ENCODE assay signal across 14 cellular contexts in genomic region chr14:99573436-99574098, GRCh38. TPM values are rescaled to one million over a fixed set of nuclear protein-coding genes. Genes with fewer than 3 reads are reported as not detected.
DNase-seq lines count a peak whose midpoint lies in the region; ATAC-seq and TF ChIP-seq lines count a peak whose summit lies in the region.
"Had no signal": no experiment of that assay in that cellular context is flagged by ENCODE, and none has a peak within 500 bp of the region (broad histone marks: within the 10 kb centered on the region; RNA-seq: fewer than 3 reads in every experiment).

No MANE protein-coding gene starts in this region.

- H2AFZ ChIP-seq in GM23338: no peak overlapping the region
- H2AFZ ChIP-seq in trophoblast cell (ENCODE audit: insufficient read depth, low read length, poor library complexity): no peak overlapping the region

- no peak overlapping the region for H4K12ac ChIP-seq in trophoblast cell (ENCODE audit: low read depth, low read length)

- H2BK5ac ChIP-seq in trophoblast cell (ENCODE audit: low read depth, low read length, poor library complexity): peak overlapping the region; percentile 2

- H3K36me3 ChIP-seq in GM23338 (ENCODE audit: insufficient read depth) (no peaks in the 10 kb centered on the region), SJSA1 (no peaks in the 10 kb centered on the region; the same call in 1 of the 2 replicates), right atrium auricular region (no peaks in the 10 kb centered on the region), trophoblast cell (ENCODE audit: control insufficient read depth in 1 of 2, insufficient read depth in 2 of 2, low read length in 2 of 2) (no peaks in the 10 kb centered on the region)
- H3K36me3 ChIP-seq: Peyer's patch had no signal

- H3K14ac ChIP-seq in trophoblast cell (ENCODE audit: low read length): peak overlapping the region; percentile 56

- H3K27me3 ChIP-seq in GM23338 (ENCODE audit: insufficient read depth) (no peaks in the 10 kb centered on the region), SJSA1 (replicated peaks) (no peaks in the 10 kb centered on the region), right atrium auricular region (no peaks in the 10 kb centered on the region), trophoblast cell (ENCODE audit: insufficient read depth, low read length) (no peaks in the 10 kb centered on the region)
- H3K27me3 ChIP-seq: Peyer's patch had no signal

- no peaks in the 10 kb centered on the region; the same call in 2 of the 3 replicates for H3K36me3 Mint-ChIP-seq in GM23338 (ENCODE audit: low read depth)
- H3K36me3 Mint-ChIP-seq: activated naive CD4-positive, alpha-beta T cell treated with anti-CD3 and anti-CD28 coated beads, Interleukin-2, amount 50 U/mL, for 24 hours; CD4-positive, CD25-positive, alpha-beta regulatory T cell; stimulated activated naive B cell treated with anti-CD40 and anti-IgM and Interleukin-4, amounts not matched to agents 10 μg/mL and 1 μg/mL and 100 μg/mL, for 72 hours had no signal

- H3K27me3 Mint-ChIP-seq in GM23338 (ENCODE audit: insufficient read depth, low read depth, poor library complexity): peaks cover 20% of the 10 kb centered on the region
- H3K27me3 Mint-ChIP-seq: activated CD8-positive, alpha-beta T cell treated with anti-CD3 and anti-CD28 coated beads for 36 hours; activated naive CD4-positive, alpha-beta T cell treated with anti-CD3 and anti-CD28 coated beads, Interleukin-2, amount 50 U/mL, for 24 hours; CD4-positive, CD25-positive, alpha-beta regulatory T cell had no signal

- peak overlapping the region; percentile 18 for H3K4ac ChIP-seq in trophoblast cell (ENCODE audit: low read depth, low read length)

- H3F3A ChIP-seq in GM23338 (replicated peaks; ENCODE audit: low read depth): no peaks in the 10 kb centered on the region

- peaks cover 54% of the 10 kb centered on the region for H3K79me2 ChIP-seq in GM23338 (replicated peaks; ENCODE audit: insufficient read depth)
- peaks cover 20% of the 10 kb centered on the region for H3K79me2 ChIP-seq in trophoblast cell (ENCODE audit: control insufficient read depth, insufficient read depth, low read length, poor library complexity)

- peak overlapping the region; percentile 71 for H3K18ac ChIP-seq in trophoblast cell (ENCODE audit: low read length)

- peaks cover 4% of the 10 kb centered on the region; the same call in 1 of the 2 replicates for H4K20me1 ChIP-seq in GM23338 (replicated peaks; ENCODE audit: insufficient read depth)

- H3K9me3 ChIP-seq in SJSA1 (replicated peaks) (no peaks in the 10 kb centered on the region), right atrium auricular region (no peaks in the 10 kb centered on the region), trophoblast cell (ENCODE audit: insufficient read depth, low read depth, low read length) (peaks cover 3% of the 10 kb centered on the region)
- H3K9me3 ChIP-seq: Peyer's patch had no signal

- H4K91ac ChIP-seq in trophoblast cell (ENCODE audit: low read depth, low read length): peak overlapping the region; percentile 58

- peak overlapping the region; percentile 6; the same call in 1 of the 2 replicates for H3K27ac Mint-ChIP-seq in GM23338
- H3K27ac Mint-ChIP-seq: activated CD8-positive, alpha-beta T cell treated with anti-CD3 and anti-CD28 coated beads for 36 hours; CD4-positive, CD25-positive, alpha-beta regulatory T cell; stimulated activated naive B cell treated with anti-CD40 and anti-IgM and Interleukin-4, amounts not matched to agents 10 μg/mL and 1 μg/mL and 100 μg/mL, for 72 hours had no signal

- H3K4me3 ChIP-seq in GM23338 (no peak overlapping the region; the same call in 1 of the 2 replicates), SJSA1 (no peak overlapping the region), right atrium auricular region (no peak overlapping the region), trophoblast cell (ENCODE audit: low read depth, low read length) (no peak overlapping the region)

- H3K9ac ChIP-seq in trophoblast cell (ENCODE audit: low read length): peak overlapping the region; percentile 14

- no peak overlapping the region for H3K23ac ChIP-seq in trophoblast cell (ENCODE audit: low read length)

- H3K9me2 ChIP-seq in GM23338 (ENCODE audit: insufficient read depth): no peaks in the 10 kb centered on the region

- H3K9me3 Mint-ChIP-seq in GM23338: no peaks in the 10 kb centered on the region
- H3K9me3 Mint-ChIP-seq: activated CD8-positive, alpha-beta T cell treated with anti-CD3 and anti-CD28 coated beads for 36 hours; activated naive CD4-positive, alpha-beta T cell treated with anti-CD3 and anti-CD28 coated beads, Interleukin-2, amount 50 U/mL, for 24 hours; CD4-positive, CD25-positive, alpha-beta regulatory T cell; stimulated activated naive B cell treated with anti-CD40 and anti-IgM and Interleukin-4, amounts not matched to agents 10 μg/mL and 1 μg/mL and 100 μg/mL, for 72 hours had no signal

- H3K27ac ChIP-seq in GM23338 (ENCODE audit: low read depth) (no peak overlapping the region; the same call in 1 of the 2 replicates), SJSA1 (peak overlapping the region; percentile 75; the same call in 1 of the 2 replicates), right atrium auricular region (peak overlapping the region; percentile 81 to 84), trophoblast cell (ENCODE audit: low read depth, low read length) (peak overlapping the region; percentile 75)

- WGBS in trophoblast cell (ENCODE audit: extremely low coverage, insufficient coverage, insufficient read length): no CpG with 5 or more reads among the region's 15 CpGs

- H4K8ac ChIP-seq in trophoblast cell (ENCODE audit: low read depth, low read length): no peak overlapping the region

- peak overlapping the region; percentile 30 for H2AK5ac ChIP-seq in trophoblast cell (ENCODE audit: low read length)

- H3K79me1 ChIP-seq in trophoblast cell (ENCODE audit: low read length): peaks cover 39% of the 10 kb centered on the region

- H3K4me2 ChIP-seq in GM23338 (peak overlapping the region; percentile 71), trophoblast cell (ENCODE audit: low read length) (no peak overlapping the region)

- peak overlapping the region; percentile 60 for H2BK120ac ChIP-seq in trophoblast cell (ENCODE audit: insufficient read depth, low read length, poor library complexity)

- H2BK12ac ChIP-seq in trophoblast cell (ENCODE audit: low read length): peak overlapping the region; percentile 53

- H3K4me3 Mint-ChIP-seq in GM23338: peak overlapping the region; percentile 21; the same call in 2 of the 3 replicates
- H3K4me3 Mint-ChIP-seq: activated CD8-positive, alpha-beta T cell treated with anti-CD3 and anti-CD28 coated beads for 36 hours; activated naive CD4-positive, alpha-beta T cell treated with anti-CD3 and anti-CD28 coated beads, Interleukin-2, amount 50 U/mL, for 24 hours; stimulated activated naive B cell treated with anti-CD40 and anti-IgM and Interleukin-4, amounts not matched to agents 10 μg/mL and 1 μg/mL and 100 μg/mL, for 72 hours had no signal

- DNase-seq in GM23338 (ENCODE audit: low spot score) (no peak), SJSA1 (ENCODE audit: low read depth in 1 of 2, low spot score in 2 of 2) (no peak), right atrium auricular region (ENCODE audit: low spot score) (no peak), trophoblast cell (no peak), islet precursor cell (no peak), COR-L47 (lab: John Stamatoyannopoulos, UW) (no peak), Ammon's horn (ENCODE audit: low spot score) (no peak), iPS-NIHi7 (ENCODE audit: extremely low spot score) (no peak)
- DNase-seq: activated CD8-positive, alpha-beta T cell treated with anti-CD3 and anti-CD28 coated beads for 36 hours; CD4-positive, CD25-positive, alpha-beta regulatory T cell; occipital lobe; stimulated activated naive B cell treated with anti-CD40 and anti-IgM and Interleukin-4, amounts not matched to agents 10 μg/mL and 1 μg/mL and 100 μg/mL, for 72 hours had no signal

- TF ChIP-seq CTCF in GM23338 (conservative IDR thresholded peaks at IDR 0.05; ENCODE audit: low read depth in 2 of 2) (no peak), right atrium auricular region (IDR thresholded peaks at IDR 0.05) (no peak)

- ATAC-seq in GM23338: no peak
- ATAC-seq: activated CD8-positive, alpha-beta T cell treated with anti-CD3 and anti-CD28 coated beads for 36 hours had no signal

- peaks cover 63% of the 10 kb centered on the region for H3K4me1 ChIP-seq in GM23338 (ENCODE audit: insufficient read depth)
- H3K4me1 ChIP-seq in SJSA1 (replicated peaks): peaks cover 91% of the 10 kb centered on the region
- H3K4me1 ChIP-seq in right atrium auricular region: peaks cover 0 to 94% of the 10 kb centered on the region in 2 donors
- H3K4me1 ChIP-seq in trophoblast cell (ENCODE audit: control insufficient read depth in 1 of 2, insufficient read depth in 2 of 2, low read length in 2 of 2): peaks cover 69 to 74% of the 10 kb centered on the region in 2 experiments

- H3K4me1 Mint-ChIP-seq in GM23338: peaks cover 87% of the 10 kb centered on the region

TF ChIP-seq in GM23338, 12 proteins besides CTCF, POLR2A, EP300 and RAD21 (continues in another document):
- TF ChIP-seq ZNF114 (CRISPR knock-in tag; IDR thresholded peaks at IDR 0.05) (no peak), ETS1 (IDR thresholded peaks at IDR 0.05) (no peak), POLR2AphosphoS5 (IDR thresholded peaks at IDR 0.05; ENCODE audit: low read depth) (no peak), ZNF331 (CRISPR knock-in tag; IDR thresholded peaks at IDR 0.05; ENCODE audit: low read depth) (no peak)

RNA-seq across cellular contexts. Expression of gene CCDC85C, which starts 30.4 kb away (rescaled TPM):
- 24.9 and 26.8 TPM in 2 replicates for total RNA-seq in GM23338 (2014; rRNA removed; shearing (Covaris generic))
- 4.5 and 6.5 TPM in 2 replicates for polyA plus RNA-seq in GM23338 (2016; fragmentation: Nextera tagmentation; extraction: Ambion mirVana)
- total RNA-seq in SJSA1 (2014; rRNA removed; shearing (Covaris generic)): 14.5 and 25.8 TPM in 2 replicates
- 10 to 100 TPM; 17.1 to 17.7 TPM for total RNA-seq in right atrium auricular region
- polyA plus RNA-seq in trophoblast cell (2013): 17.0 and 18.1 TPM in 2 replicates
